Comparison of ENCODE assay signal across 1 cellular context in the genomic region with DNA sequence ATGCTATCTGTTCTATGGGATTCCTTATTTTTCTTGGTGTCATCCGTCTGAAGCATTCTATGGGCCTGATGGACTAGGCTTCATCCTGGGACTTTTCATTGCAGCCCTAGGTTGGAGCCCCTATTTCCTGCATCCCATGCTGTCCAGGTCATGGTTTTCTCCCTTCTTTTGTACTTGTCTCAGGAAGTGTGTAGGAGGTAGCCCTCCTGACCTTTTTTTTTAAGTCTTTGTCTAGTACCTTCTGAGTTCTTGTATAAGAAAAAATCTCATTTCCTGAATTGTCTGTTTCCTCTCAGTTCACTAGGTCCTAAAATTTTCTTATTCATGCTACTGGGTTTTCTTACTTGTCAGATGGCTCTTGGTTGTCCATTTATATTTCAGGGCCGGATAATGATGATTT.
TF ChIP-seq lines count a peak whose summit lies in the region.

No MANE protein-coding gene starts in this region.

TF ChIP-seq in K562, 482 proteins besides CTCF, POLR2A, EP300 and RAD21:
- TF ChIP-seq CTCFL (IDR thresholded peaks at IDR 0.05; ENCODE audit: borderline replicate concordance, insufficient read depth, low read depth, low read length, poor library complexity, severe bottlenecking) (no peak), CLOCK (CRISPR knock-in tag; IDR thresholded peaks at IDR 0.05; ENCODE audit: borderline replicate concordance) (no peak), DEAF1 (CRISPR knock-in tag; IDR thresholded peaks at IDR 0.05) (no peak), HMG20B (CRISPR knock-in tag; IDR thresholded peaks at IDR 0.05) (no peak), LEF1 (IDR thresholded peaks at IDR 0.05) (no peak), HCFC1 (IDR thresholded peaks at IDR 0.05; ENCODE audit: low read depth, low read length) (no peak), ARHGAP35 (IDR thresholded peaks at IDR 0.05; ENCODE audit: partially characterized antibody) (no peak)
- TF ChIP-seq, protein P1, sequence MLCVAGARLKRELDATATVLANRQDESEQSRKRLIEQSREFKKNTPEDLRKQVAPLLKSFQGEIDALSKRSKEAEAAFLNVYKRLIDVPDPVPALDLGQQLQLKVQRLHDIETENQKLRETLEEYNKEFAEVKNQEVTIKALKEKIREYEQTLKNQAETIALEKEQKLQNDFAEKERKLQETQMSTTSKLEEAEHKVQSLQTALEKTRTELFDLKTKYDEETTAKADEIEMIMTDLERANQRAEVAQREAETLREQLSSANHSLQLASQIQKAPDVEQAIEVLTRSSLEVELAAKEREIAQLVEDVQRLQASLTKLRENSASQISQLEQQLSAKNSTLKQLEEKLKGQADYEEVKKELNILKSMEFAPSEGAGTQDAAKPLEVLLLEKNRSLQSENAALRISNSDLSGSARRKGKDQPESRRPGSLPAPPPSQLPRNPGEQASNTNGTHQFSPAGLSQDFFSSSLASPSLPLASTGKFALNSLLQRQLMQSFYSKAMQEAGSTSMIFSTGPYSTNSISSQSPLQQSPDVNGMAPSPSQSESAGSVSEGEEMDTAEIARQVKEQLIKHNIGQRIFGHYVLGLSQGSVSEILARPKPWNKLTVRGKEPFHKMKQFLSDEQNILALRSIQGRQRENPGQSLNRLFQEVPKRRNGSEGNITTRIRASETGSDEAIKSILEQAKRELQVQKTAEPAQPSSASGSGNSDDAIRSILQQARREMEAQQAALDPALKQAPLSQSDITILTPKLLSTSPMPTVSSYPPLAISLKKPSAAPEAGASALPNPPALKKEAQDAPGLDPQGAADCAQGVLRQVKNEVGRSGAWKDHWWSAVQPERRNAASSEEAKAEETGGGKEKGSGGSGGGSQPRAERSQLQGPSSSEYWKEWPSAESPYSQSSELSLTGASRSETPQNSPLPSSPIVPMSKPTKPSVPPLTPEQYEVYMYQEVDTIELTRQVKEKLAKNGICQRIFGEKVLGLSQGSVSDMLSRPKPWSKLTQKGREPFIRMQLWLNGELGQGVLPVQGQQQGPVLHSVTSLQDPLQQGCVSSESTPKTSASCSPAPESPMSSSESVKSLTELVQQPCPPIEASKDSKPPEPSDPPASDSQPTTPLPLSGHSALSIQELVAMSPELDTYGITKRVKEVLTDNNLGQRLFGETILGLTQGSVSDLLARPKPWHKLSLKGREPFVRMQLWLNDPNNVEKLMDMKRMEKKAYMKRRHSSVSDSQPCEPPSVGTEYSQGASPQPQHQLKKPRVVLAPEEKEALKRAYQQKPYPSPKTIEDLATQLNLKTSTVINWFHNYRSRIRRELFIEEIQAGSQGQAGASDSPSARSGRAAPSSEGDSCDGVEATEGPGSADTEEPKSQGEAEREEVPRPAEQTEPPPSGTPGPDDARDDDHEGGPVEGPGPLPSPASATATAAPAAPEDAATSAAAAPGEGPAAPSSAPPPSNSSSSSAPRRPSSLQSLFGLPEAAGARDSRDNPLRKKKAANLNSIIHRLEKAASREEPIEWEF (CRISPR knock-in tag; IDR thresholded peaks at IDR 0.05) = no peak
- TF ChIP-seq, protein P2, sequence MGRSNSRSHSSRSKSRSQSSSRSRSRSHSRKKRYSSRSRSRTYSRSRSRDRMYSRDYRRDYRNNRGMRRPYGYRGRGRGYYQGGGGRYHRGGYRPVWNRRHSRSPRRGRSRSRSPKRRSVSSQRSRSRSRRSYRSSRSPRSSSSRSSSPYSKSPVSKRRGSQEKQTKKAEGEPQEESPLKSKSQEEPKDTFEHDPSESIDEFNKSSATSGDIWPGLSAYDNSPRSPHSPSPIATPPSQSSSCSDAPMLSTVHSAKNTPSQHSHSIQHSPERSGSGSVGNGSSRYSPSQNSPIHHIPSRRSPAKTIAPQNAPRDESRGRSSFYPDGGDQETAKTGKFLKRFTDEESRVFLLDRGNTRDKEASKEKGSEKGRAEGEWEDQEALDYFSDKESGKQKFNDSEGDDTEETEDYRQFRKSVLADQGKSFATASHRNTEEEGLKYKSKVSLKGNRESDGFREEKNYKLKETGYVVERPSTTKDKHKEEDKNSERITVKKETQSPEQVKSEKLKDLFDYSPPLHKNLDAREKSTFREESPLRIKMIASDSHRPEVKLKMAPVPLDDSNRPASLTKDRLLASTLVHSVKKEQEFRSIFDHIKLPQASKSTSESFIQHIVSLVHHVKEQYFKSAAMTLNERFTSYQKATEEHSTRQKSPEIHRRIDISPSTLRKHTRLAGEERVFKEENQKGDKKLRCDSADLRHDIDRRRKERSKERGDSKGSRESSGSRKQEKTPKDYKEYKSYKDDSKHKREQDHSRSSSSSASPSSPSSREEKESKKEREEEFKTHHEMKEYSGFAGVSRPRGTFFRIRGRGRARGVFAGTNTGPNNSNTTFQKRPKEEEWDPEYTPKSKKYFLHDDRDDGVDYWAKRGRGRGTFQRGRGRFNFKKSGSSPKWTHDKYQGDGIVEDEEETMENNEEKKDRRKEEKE (IDR thresholded peaks at IDR 0.05; ENCODE audit: borderline replicate concordance in 1 of 2, control insufficient read depth in 1 of 2, low read depth in 2 of 2, low read length in 1 of 2) = no peak
